ENCODE assay signal across 21 cellular contexts in the genomic region with DNA sequence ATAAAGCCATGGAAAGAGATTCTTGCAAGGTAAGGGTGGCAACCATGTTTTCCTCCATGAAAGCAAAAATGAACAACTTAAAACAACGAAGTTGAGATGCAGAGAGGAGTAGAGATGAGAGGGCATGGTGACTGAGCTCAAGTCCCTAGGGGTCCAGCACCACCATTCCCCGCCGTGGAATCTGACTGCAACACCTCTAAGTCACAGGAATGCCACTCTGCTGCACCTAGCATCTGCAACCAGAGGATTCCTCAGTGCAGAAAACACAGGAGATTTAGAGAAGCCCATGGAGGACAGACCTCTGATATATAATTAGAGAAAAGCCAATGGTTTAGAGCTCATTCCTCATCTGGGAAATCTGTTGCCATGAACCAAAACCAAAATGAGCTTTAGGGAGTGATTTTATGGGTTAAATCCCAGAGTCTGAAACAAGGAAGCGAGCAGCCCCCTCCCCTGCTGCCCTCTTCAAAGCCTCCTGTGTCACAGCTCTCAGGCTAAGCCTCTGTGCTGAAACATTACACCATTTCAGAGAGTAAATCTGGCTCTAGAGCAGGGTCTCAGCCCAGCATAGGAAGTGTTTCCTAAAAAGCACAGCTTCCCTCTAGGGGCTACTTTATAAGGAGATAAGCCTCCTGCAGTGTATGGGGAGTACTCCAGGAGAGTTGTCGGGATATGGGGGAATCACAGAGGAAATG.
A peak's percentile ranks its signal among the peaks of the same experiment; 100 is the strongest.
DNase-seq lines count a peak whose midpoint lies in the region; ATAC-seq and TF ChIP-seq lines count a peak whose summit lies in the region.
"Had no signal": no experiment of that assay in that cellular context is flagged by ENCODE, and none has a peak within 500 bp of the region (broad histone marks: within the 10 kb centered on the region; RNA-seq: fewer than 3 reads in every experiment).

No MANE protein-coding gene starts in this region.

- peak overlapping the region in 2 of 5 experiments; percentile 11 to 53 for H3K4me3 Mint-ChIP-seq in brain
- H3K4me3 Mint-ChIP-seq: activated naive CD8-positive, alpha-beta T cell treated with anti-CD3 and anti-CD28 coated beads, Interleukin-2, amount 10 ng/mL, durations not matched to agents 7 days and 5 days had no signal

- no peaks in the 10 kb centered on the region for H3K27me3 Mint-ChIP-seq in brain
- H3K27me3 Mint-ChIP-seq: activated naive CD8-positive, alpha-beta T cell treated with anti-CD3 and anti-CD28 coated beads, Interleukin-2, amount 10 ng/mL, durations not matched to agents 7 days and 5 days had no signal

- TF ChIP-seq CTCF in brain (conservative IDR thresholded peaks at IDR 0.05): no peak

- peaks cover 0 to 5% (median 0%) of the 10 kb centered on the region in 5 experiments for H3K9me3 Mint-ChIP-seq in brain

- H3K27ac Mint-ChIP-seq in brain: peak overlapping the region in 3 of 5 experiments; percentile 32 to 78 (median 70)
- H3K27ac Mint-ChIP-seq: activated naive CD8-positive, alpha-beta T cell treated with anti-CD3 and anti-CD28 coated beads, Interleukin-2, amount 10 ng/mL, durations not matched to agents 7 days and 5 days; activated T-helper 2 cell treated with anti-CD3 and anti-CD28 coated beads, Interferon-gamma antibody, Interleukin-2, Interleukin-4, amounts not matched to agents 10 μg/mL and 5 μg/mL and 100 μg/mL, durations not matched to agents 14 hours and 24 hours and 36 hours had no signal

- H3K4me1 Mint-ChIP-seq in brain: peaks cover 34% of the 10 kb centered on the region
- H3K4me1 Mint-ChIP-seq: activated naive CD8-positive, alpha-beta T cell treated with anti-CD3 and anti-CD28 coated beads, Interleukin-2, amount 10 ng/mL, durations not matched to agents 7 days and 5 days had no signal

- no peaks in the 10 kb centered on the region for H3K36me3 Mint-ChIP-seq in brain
- H3K36me3 Mint-ChIP-seq: activated naive CD8-positive, alpha-beta T cell treated with anti-CD3 and anti-CD28 coated beads, Interleukin-2, amount 10 ng/mL, durations not matched to agents 7 days and 5 days had no signal

- ATAC-seq in GM18868 (IDR thresholded peaks at IDR 0.05; ENCODE audit: unreplicated experiment) (no peak), GM18519 (IDR thresholded peaks at IDR 0.05; ENCODE audit: low FRiP score, unreplicated experiment) (no peak)
- ATAC-seq: body of pancreas, GM12878, HCT116, K562, left colon had no signal

- DNase-seq in ELF-1 (ENCODE audit: low read depth, low spot score): peak; percentile 68
- DNase-seq in NCI-H1105 treated with DMSO at 0.1 percent for 48 hours (lab: John Stamatoyannopoulos, UW): peak; percentile 47
- DNase-seq in left kidney (ENCODE audit: low read depth, low spot score): peak; percentile 86
- DNase-seq in GF-D8 (lab: John Stamatoyannopoulos, UW): no peak
- no peak for DNase-seq in NK-92 (lab: John Stamatoyannopoulos, UW; ENCODE audit: unreplicated experiment)
- DNase-seq: activated naive CD8-positive, alpha-beta T cell treated with anti-CD3 and anti-CD28 coated beads, Interleukin-2, amount 10 ng/mL, durations not matched to agents 7 days and 5 days; body of pancreas; cortex of kidney; GDM1; hypothalamus; left colon; NCI-H2171; stimulated activated CD8-positive, alpha-beta memory T cell treated with anti-CD3 and anti-CD28 coated beads, Interleukin-4, amount 100 ng/mL, for 48 hours; substantia nigra had no signal

Comparison
In these comparisons a context has a peak if more than half of its experiments do, and no peak if none do; other contexts are left out.
1. DNase-seq: peak in ELF-1 (single experiment), NCI-H1105 treated with DMSO at 0.1 percent for 48 hours (single experiment) and left kidney (single experiment); none in GF-D8 (single experiment) and NK-92 (single experiment).